ENCODE assay signal across 8 cellular contexts in genomic region chr22:20859615-20860014, GRCh38. TPM values are rescaled to one million over a fixed set of nuclear protein-coding genes. Genes with fewer than 3 reads are reported as not detected.
A peak's percentile ranks its signal among the peaks of the same experiment; 100 is the strongest.
DNase-seq lines count a peak whose midpoint lies in the region; ATAC-seq and TF ChIP-seq lines count a peak whose summit lies in the region.

No MANE protein-coding gene starts in this region.

- H3K36me3 Mint-ChIP-seq in activated CD4-positive, alpha-beta T cell treated with anti-CD3 and anti-CD28 coated beads for 36 hours (ENCODE audit: low read depth) = peaks cover 6% of the 10 kb centered on the region
- H3K36me3 Mint-ChIP-seq in activated naive CD4-positive, alpha-beta T cell treated with anti-CD3 and anti-CD28 coated beads, Interleukin-2, amount 50 U/mL, for 72 hours = peaks cover 12 to 19% of the 10 kb centered on the region in 2 donors

- H3K4me3 ChIP-seq in testis = peak overlapping the region; percentile 92 to 97

- H3K4me3 Mint-ChIP-seq in activated CD4-positive, alpha-beta T cell treated with anti-CD3 and anti-CD28 coated beads for 36 hours = peak overlapping the region; percentile 87

- H3K9me3 ChIP-seq in testis = no peaks in the 10 kb centered on the region

- H3K36me3 ChIP-seq in testis (ENCODE audit: low read depth, missing control alignments) = no peaks in the 10 kb centered on the region

- H3K4me1 Mint-ChIP-seq in activated CD4-positive, alpha-beta T cell treated with anti-CD3 and anti-CD28 coated beads for 36 hours = peaks cover 44% of the 10 kb centered on the region

- no peak for ATAC-seq in activated CD4-positive, alpha-beta T cell treated with anti-CD3 and anti-CD28 coated beads for 36 hours
- ATAC-seq in activated naive CD4-positive, alpha-beta T cell treated with anti-CD3 and anti-CD28 coated beads, Interleukin-2, amount 50 U/mL, for 72 hours = no peak
- no peak for ATAC-seq in GM18907 (IDR thresholded peaks at IDR 0.05; ENCODE audit: unreplicated experiment)

- peak overlapping the region in 1 of 2 donors; percentile 91 for H3K27ac ChIP-seq in testis

- H3K27ac Mint-ChIP-seq in activated CD4-positive, alpha-beta T cell treated with anti-CD3 and anti-CD28 coated beads for 36 hours = peak overlapping the region; percentile 71
- H3K27ac Mint-ChIP-seq in activated naive CD4-positive, alpha-beta T cell treated with anti-CD3 and anti-CD28 coated beads, Interleukin-2, amount 50 U/mL, for 72 hours = peak overlapping the region; percentile 89 to 92

- intact Hi-C loops in activated CD4-positive, alpha-beta T cell treated with anti-CD3 and anti-CD28 coated beads for 36 hours (cut with DNase I, micrococcal nuclease) = loop anchor here (2.0 to 5.0 kb wide), 4 partner anchors 57 to 1008 kb away; partner anchors contain the start of genes CRKL (in 1 of the 2), MAPK1 (in 1 of the 2), RANBP1 (in 1 of the 2) and THAP7 (in 1 of the 2)
- intact Hi-C loops in testis (cut with DNase I; ENCODE audit: low total_unique reads) = no loop called here

- H3K27me3 ChIP-seq in testis = no peaks in the 10 kb centered on the region

- TF ChIP-seq POLR2A in testis (IDR thresholded peaks at IDR 0.05) = no peak

- H3K4me1 ChIP-seq in testis = peaks cover 23% of the 10 kb centered on the region

- POLR2A ChIA-PET in activated CD4-positive, alpha-beta T cell treated with anti-CD3 and anti-CD28 coated beads for 36 hours (lab: Charles Lee) = interaction anchor here (0.8 to 1.0 kb wide), 2 partner anchors 56 to 102 kb away, joined by 3 read pairs; no protein-coding TSS in a partner anchor

- CTCF ChIA-PET in activated CD4-positive, alpha-beta T cell treated with anti-CD3 and anti-CD28 coated beads for 36 hours (lab: Charles Lee) = interaction anchor here (1.0 kb wide), 1 partner anchor 14 kb away, joined by 3 read pairs; no protein-coding TSS in a partner anchor

- no peak for DNase-seq in activated CD4-positive, alpha-beta T cell treated with anti-CD3 and anti-CD28 coated beads for 36 hours
- no peak for DNase-seq in activated CD4-positive, alpha-beta T cell treated with anti-CD3 and anti-CD28 coated beads, Interleukin-2, amount 50 U/mL, for 1 hour
- DNase-seq in activated naive CD4-positive, alpha-beta T cell treated with anti-CD3 and anti-CD28 coated beads, Interleukin-2, amount 50 U/mL, for 72 hours (ENCODE audit: low spot score in 2 of 2) = no peak
- DNase-seq in kidney tubule cell (ENCODE audit: low spot score) (peak; percentile 5), testis (no peak), NCI-H2196 (lab: John Stamatoyannopoulos, UW; ENCODE audit: unreplicated experiment) (no peak), dedifferentiated amniotic fluid mesenchymal stem cell (ENCODE audit: extremely low spot score) (no peak)

- WGBS in testis, 2 donors = 26 to 27% methylated on average over 8 of the region's 8 CpGs

- TF ChIP-seq CTCF in testis (IDR thresholded peaks at IDR 0.05) = no peak

- no peaks in the 10 kb centered on the region for H3K27me3 Mint-ChIP-seq in activated CD4-positive, alpha-beta T cell treated with anti-CD3 and anti-CD28 coated beads for 36 hours

- no peaks in the 10 kb centered on the region for H3K9me3 Mint-ChIP-seq in activated CD4-positive, alpha-beta T cell treated with anti-CD3 and anti-CD28 coated beads for 36 hours (ENCODE audit: low read depth)
- H3K9me3 Mint-ChIP-seq in activated naive CD4-positive, alpha-beta T cell treated with anti-CD3 and anti-CD28 coated beads, Interleukin-2, amount 50 U/mL, for 72 hours = no peaks in the 10 kb centered on the region

RNA-seq across cellular contexts. Expression of gene SNAP29, which starts 0.8 kb away (rescaled TPM):
- 10 to 100 TPM; 22.8 to 33.8 TPM for total RNA-seq in activated CD4-positive, alpha-beta T cell treated with anti-CD3 and anti-CD28 coated beads for 36 hours
- total RNA-seq in activated naive CD4-positive, alpha-beta T cell treated with anti-CD3 and anti-CD28 coated beads, Interleukin-2, amount 50 U/mL, for 72 hours = 10 to 100 TPM; 25.2 to 25.6 TPM
- total RNA-seq in testis = 10 to 100 TPM; 41.8 to 47.7 TPM
- 127 TPM for polyA plus RNA-seq in testis (ENCODE audit: insufficient read depth, low read depth, low replicate concordance)

RNA-seq across cellular contexts. Expression of gene PI4KA, which starts 1.0 kb away (rescaled TPM):
- 10 to 100 TPM; 52.8 TPM for total RNA-seq in activated CD4-positive, alpha-beta T cell treated with anti-CD3 and anti-CD28 coated beads for 36 hours
- total RNA-seq in activated naive CD4-positive, alpha-beta T cell treated with anti-CD3 and anti-CD28 coated beads, Interleukin-2, amount 50 U/mL, for 72 hours = 10 to 100 TPM; 68.3 to 97.6 TPM
- 100 to 1,000 TPM; 140 to 196 TPM for total RNA-seq in testis
- 124 TPM for polyA plus RNA-seq in testis (ENCODE audit: insufficient read depth, low read depth, low replicate concordance)

RNA-seq across cellular contexts. Expression of gene CRKL, which starts 57.6 kb away (rescaled TPM):
- total RNA-seq in activated CD4-positive, alpha-beta T cell treated with anti-CD3 and anti-CD28 coated beads for 36 hours = 10 to 100 TPM; 80.8 to 92.0 TPM
- total RNA-seq in activated naive CD4-positive, alpha-beta T cell treated with anti-CD3 and anti-CD28 coated beads, Interleukin-2, amount 50 U/mL, for 72 hours = 10 to 100 TPM; 70.0 to 84.9 TPM
- total RNA-seq in testis = 10 to 100 TPM; 47.5 to 60.2 TPM
- polyA plus RNA-seq in testis (ENCODE audit: insufficient read depth, low read depth, low replicate concordance) = 31.9 TPM
